In genomic region chr3:24522155-24522579, GRCh38 we compare ENCODE assay signal across 1 cellular context.
A peak's percentile ranks its signal among the peaks of the same experiment; 100 is the strongest.
TF ChIP-seq lines count a peak whose summit lies in the region.

No MANE protein-coding gene starts in this region.

TF ChIP-seq in HepG2, 621 proteins besides CTCF, POLR2A, EP300 and RAD21 (continued from another document and continues in another):
- peak; percentile 78; the same call in 1 of the 2 replicates for TF ChIP-seq ZNF784 (CRISPR knock-in tag; IDR thresholded peaks at IDR 0.05; ENCODE audit: borderline replicate concordance)
- TF ChIP-seq DR1 (CRISPR knock-in tag; IDR thresholded peaks at IDR 0.05) = peak; percentile 65
- peak; percentile 75 for TF ChIP-seq POLR2G (IDR thresholded peaks at IDR 0.05; ENCODE audit: low read depth, low read length)
- TF ChIP-seq TBX2 (CRISPR knock-in tag; IDR thresholded peaks at IDR 0.05; ENCODE audit: borderline replicate concordance) = peak; percentile 70
- peak; percentile 80; the same call in 1 of the 2 replicates for TF ChIP-seq PCBP1 (IDR thresholded peaks at IDR 0.05; ENCODE audit: borderline replicate concordance, low read depth, low read length)
- TF ChIP-seq GPN1 (CRISPR knock-in tag; IDR thresholded peaks at IDR 0.05; ENCODE audit: borderline replicate concordance) = no peak
- TF ChIP-seq ZNF275 (CRISPR knock-in tag; IDR thresholded peaks at IDR 0.05; ENCODE audit: borderline replicate concordance) = peak; percentile 44; the same call in 1 of the 2 replicates
- peak; percentile 63; the same call in 1 of the 2 replicates for TF ChIP-seq HOXA3 (CRISPR knock-in tag; IDR thresholded peaks at IDR 0.05)
- no peak for TF ChIP-seq ZNF224 (CRISPR knock-in tag; IDR thresholded peaks at IDR 0.05)
- TF ChIP-seq BORCS8-MEF2B (CRISPR knock-in tag; IDR thresholded peaks at IDR 0.05) = peak; percentile 60
- peak; percentile 60; the same call in 1 of the 2 replicates for TF ChIP-seq SKIL (CRISPR knock-in tag; IDR thresholded peaks at IDR 0.05; ENCODE audit: borderline replicate concordance)
- TF ChIP-seq CSRNP1 (CRISPR knock-in tag; IDR thresholded peaks at IDR 0.05) = peak; percentile 34; the same call in 1 of the 2 replicates
- peak; percentile 36; the same call in 1 of the 2 replicates for TF ChIP-seq TARDBP (CRISPR knock-in tag; IDR thresholded peaks at IDR 0.05)
- 0 out of 2 replicates have a peak, but pooled peaks have one; percentile 35 for TF ChIP-seq CREM (IDR thresholded peaks at IDR 0.05)
- TF ChIP-seq CREM (CRISPR knock-in tag; IDR thresholded peaks at IDR 0.05) = no peak
- no peak for TF ChIP-seq TCF7 (IDR thresholded peaks at IDR 0.05; ENCODE audit: low read depth)
- peak; percentile 55; the same call in 1 of the 2 replicates for TF ChIP-seq ZNF83 (CRISPR knock-in tag; IDR thresholded peaks at IDR 0.05; ENCODE audit: borderline replicate concordance)
- peak; percentile 80; the same call in 1 of the 2 replicates for TF ChIP-seq ZHX1 (CRISPR knock-in tag; IDR thresholded peaks at IDR 0.05; ENCODE audit: low read depth)
- TF ChIP-seq ZNF281 (CRISPR knock-in tag; IDR thresholded peaks at IDR 0.05; ENCODE audit: borderline replicate concordance) = peak; percentile 94
- TF ChIP-seq NFIB (CRISPR knock-in tag; IDR thresholded peaks at IDR 0.05; ENCODE audit: borderline replicate concordance) = 0 out of 2 replicates have a peak, but pooled peaks have one; percentile 73
- peak; percentile 67 for TF ChIP-seq SRSF1 (optimal IDR thresholded peaks at IDR 0.05; ENCODE audit: low read depth, low read length)
- no peak for TF ChIP-seq ZNF230 (CRISPR knock-in tag; IDR thresholded peaks at IDR 0.05)
- peak; percentile 66; the same call in 1 of the 2 replicates for TF ChIP-seq ZNF598 (CRISPR knock-in tag; IDR thresholded peaks at IDR 0.05; ENCODE audit: borderline replicate concordance)
- TF ChIP-seq MAFK (conservative IDR thresholded peaks at IDR 0.05 in 1 of 2, IDR thresholded peaks at IDR 0.05 in 1 of 2; ENCODE audit: low read length in 2 of 2) = no peak
- TF ChIP-seq ZXDC (CRISPR knock-in tag; IDR thresholded peaks at IDR 0.05) = 0 out of 2 replicates have a peak, but pooled peaks have one; percentile 55
- peak; percentile 96 for TF ChIP-seq SMAD9 (CRISPR knock-in tag; IDR thresholded peaks at IDR 0.05)
- 0 out of 2 replicates have a peak, but pooled peaks have one; percentile 63 for TF ChIP-seq ZSCAN5A (CRISPR knock-in tag; IDR thresholded peaks at IDR 0.05; ENCODE audit: borderline replicate concordance)
- peak; percentile 80 for TF ChIP-seq SALL1 (CRISPR knock-in tag; IDR thresholded peaks at IDR 0.05)
- peak; percentile 86 for TF ChIP-seq ZBTB7A (CRISPR knock-in tag; IDR thresholded peaks at IDR 0.05)
- no peak for TF ChIP-seq ZNF768 (CRISPR knock-in tag; IDR thresholded peaks at IDR 0.05)
